In genomic region chr19:22025539-22025938, GRCh38 we compare ENCODE assay signal across 3 cellular contexts. TPM values are rescaled to one million over a fixed set of nuclear protein-coding genes. Genes with fewer than 3 reads are reported as not detected.
"Had no signal": no experiment of that assay in that cellular context is flagged by ENCODE, and none has a peak within 500 bp of the region (broad histone marks: within the 10 kb centered on the region; RNA-seq: fewer than 3 reads in every experiment).

No MANE protein-coding gene starts in this region.

RNA-seq across cellular contexts. Expression of gene ZNF208, which starts 14.8 kb away (rescaled TPM):
- total RNA-seq: hepatocyte, mesothelial cell of epicardium, myocyte had no signal

RNA-seq across cellular contexts. Expression of gene ZNF257, which starts 26.7 kb away (rescaled TPM):
- total RNA-seq: hepatocyte, mesothelial cell of epicardium, myocyte had no signal
